In the genomic region with DNA sequence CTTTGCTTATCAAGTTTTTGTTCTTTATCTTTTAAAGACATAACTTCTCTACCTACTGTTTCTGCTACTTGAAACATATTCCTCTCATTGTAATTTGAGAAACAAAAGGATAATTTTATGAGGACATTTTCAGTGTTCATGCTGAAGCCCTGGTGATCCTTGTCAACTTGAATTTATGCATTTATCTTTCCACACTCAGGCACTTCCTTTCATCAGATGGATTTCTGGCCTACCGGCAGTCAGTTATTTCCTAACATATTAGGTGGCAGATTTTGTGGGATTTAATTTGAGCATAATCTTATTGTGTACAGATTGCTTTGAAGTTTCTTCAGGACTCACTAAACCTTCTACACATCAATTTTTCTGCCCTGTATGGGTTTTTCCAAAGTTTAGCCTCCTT, we compare ENCODE assay signal across 26 cellular contexts.
DNase-seq lines count a peak whose midpoint lies in the region; ATAC-seq and TF ChIP-seq lines count a peak whose summit lies in the region.
"Had no signal": no experiment of that assay in that cellular context is flagged by ENCODE, and none has a peak within 500 bp of the region (broad histone marks: within the 10 kb centered on the region; RNA-seq: fewer than 3 reads in every experiment).

No MANE protein-coding gene starts in this region.

- H3K4me1 ChIP-seq in lower lobe of right lung (peaks cover 68% of the 10 kb centered on the region), SJCRH30 (peaks cover 14% of the 10 kb centered on the region)
- H3K4me1 ChIP-seq: colonic mucosa had no signal

- no peak for ATAC-seq in lower lobe of right lung
- ATAC-seq: effector memory CD8-positive, alpha-beta T cell; esophagus mucosa; naive thymus-derived CD4-positive, alpha-beta T cell; stimulated activated naive CD8-positive, alpha-beta T cell treated with anti-CD3 and anti-CD28 coated beads, Interleukin-15, amount 100 ng/mL, for 72 hours had no signal

- no peak overlapping the region for H3K4me3 ChIP-seq in lower lobe of right lung
- H3K4me3 ChIP-seq in SJCRH30, result no peak overlapping the region
- H3K4me3 ChIP-seq: breast epithelium, colonic mucosa, transverse colon had no signal

- H3K36me3 ChIP-seq in lower lobe of right lung (peaks cover 15% of the 10 kb centered on the region), SJCRH30 (no peaks in the 10 kb centered on the region)
- H3K36me3 ChIP-seq: breast epithelium, colonic mucosa had no signal

- DNase-seq in NCI-H82 (lab: John Stamatoyannopoulos, UW), result peak; percentile 58
- no peak for DNase-seq in lower lobe of right lung
- DNase-seq in SJCRH30, result no peak
- no peak for DNase-seq in DMS153 (lab: John Stamatoyannopoulos, UW)
- DNase-seq in T1000 (lab: John Stamatoyannopoulos, UW), result no peak
- DNase-seq: activated CD4-positive, alpha-beta T cell treated with anti-CD3 and anti-CD28 coated beads, Interleukin-2, amount 50 U/mL, for 4 hours; activated naive CD4-positive, alpha-beta T cell treated with anti-CD3 and anti-CD28 coated beads for 36 hours; C1 segment of cervical spinal cord; Calu3; colonic mucosa; effector memory CD8-positive, alpha-beta T cell; foreskin melanocyte; hippocampal formation; immature natural killer cell; naive thymus-derived CD4-positive, alpha-beta T cell; NCI-H1092; NCI-H187; NCI-H524; occipital lobe; stimulated activated naive CD8-positive, alpha-beta T cell treated with anti-CD3 and anti-CD28 coated beads, Interleukin-15, amount 100 ng/mL, for 72 hours; T-helper 1 cell; transverse colon had no signal

- H3K27ac ChIP-seq in cingulate gyrus (ENCODE audit: low read depth, low read length), result peak overlapping the region; percentile 35
- H3K27ac ChIP-seq in lower lobe of right lung, result peak overlapping the region; percentile 46
- H3K27ac ChIP-seq in temporal lobe (ENCODE audit: low read depth, low read length), result peak overlapping the region; percentile 20
- no peak overlapping the region for H3K27ac ChIP-seq in SJCRH30
- H3K27ac ChIP-seq: colonic mucosa had no signal

- no peak for TF ChIP-seq CTCF in lower lobe of right lung (IDR thresholded peaks at IDR 0.05)

- intact Hi-C loops in lower lobe of right lung (cut with DNase I), result no loop called here

- no peaks in the 10 kb centered on the region for H3K9me3 ChIP-seq in lower lobe of right lung
- H3K9me3 ChIP-seq in SJCRH30 (replicated peaks), result no peaks in the 10 kb centered on the region
- H3K9me3 ChIP-seq: breast epithelium, colonic mucosa, transverse colon had no signal

- H3K27me3 ChIP-seq in lower lobe of right lung (ENCODE audit: low read depth), result no peaks in the 10 kb centered on the region
- no peaks in the 10 kb centered on the region for H3K27me3 ChIP-seq in SJCRH30
- H3K27me3 ChIP-seq: breast epithelium, colonic mucosa, transverse colon had no signal
